Comparison of ENCODE assay signal across 12 cellular contexts in the genomic region with DNA sequence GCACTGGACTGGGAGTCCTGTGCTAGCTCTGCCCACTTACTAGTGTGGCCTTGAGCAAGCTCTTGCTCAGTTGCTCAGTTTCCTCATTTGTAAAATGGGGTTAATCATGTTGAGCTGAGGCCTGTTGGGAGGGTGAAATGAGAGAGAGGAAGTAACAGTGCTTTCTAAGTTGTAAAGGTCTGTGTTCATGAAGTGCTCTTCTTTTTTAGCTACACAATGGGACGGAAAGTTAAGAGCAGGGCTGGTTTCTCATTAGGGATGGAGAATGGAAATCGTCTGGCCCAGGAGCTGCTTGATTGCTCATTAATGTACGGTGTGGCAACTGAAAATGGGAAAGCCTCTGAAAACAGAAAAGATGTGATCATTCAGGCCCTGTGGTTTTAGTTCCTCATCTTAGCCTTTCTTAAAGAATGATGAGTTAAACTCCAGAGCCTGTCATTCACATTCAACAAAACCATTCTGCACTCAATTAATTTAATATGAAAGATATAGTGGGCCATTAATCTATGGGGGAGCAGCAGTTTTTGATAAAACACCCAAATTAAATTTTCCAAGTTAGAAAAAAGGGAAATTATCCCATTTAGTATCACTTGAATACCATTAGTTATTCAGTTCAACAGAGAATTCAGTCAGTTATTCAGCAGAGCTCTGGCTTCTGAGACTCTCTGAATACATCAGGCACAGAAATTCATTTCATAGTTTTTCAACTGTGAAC.
DNase-seq lines count a peak whose midpoint lies in the region; ATAC-seq and TF ChIP-seq lines count a peak whose summit lies in the region.
"Had no signal": no experiment of that assay in that cellular context is flagged by ENCODE, and none has a peak within 500 bp of the region (broad histone marks: within the 10 kb centered on the region; RNA-seq: fewer than 3 reads in every experiment).

No MANE protein-coding gene starts in this region.

- H3K36me3 ChIP-seq in tibial artery: no peaks in the 10 kb centered on the region
- H3K36me3 ChIP-seq: brain microvascular endothelial cell had no signal

- H3K9me3 ChIP-seq in tibial artery: no peaks in the 10 kb centered on the region

- intact Hi-C loops in tibial artery (cut with DNase I; ENCODE audit: low total_unique reads): no loop called here

- H3K27ac ChIP-seq in tibial artery: no peak overlapping the region
- H3K27ac ChIP-seq: brain microvascular endothelial cell, SK-N-MC had no signal

- H3K27me3 ChIP-seq in tibial artery: no peaks in the 10 kb centered on the region
- H3K27me3 ChIP-seq: brain microvascular endothelial cell had no signal

- in situ Hi-C loops in GM13977 (cut with MboI; ENCODE audit: low pct_unique_long_range_greater_than_20kb, low sequenced_read_pairs, unreplicated experiment): no loop called here

- DNase-seq in GM13977 (ENCODE audit: low spot score): peak; percentile 42
- DNase-seq in SIG-M5 treated with dmso at 0.1 percent for 504 hours (lab: John Stamatoyannopoulos, UW; ENCODE audit: unreplicated experiment): peak; percentile 87
- DNase-seq in NCI-H1092 (lab: John Stamatoyannopoulos, UW): no peak
- DNase-seq in omental fat pad (ENCODE audit: low spot score): no peak
- DNase-seq in stimulated activated CD4-positive, alpha-beta T cell treated with anti-CD3 and anti-CD28 coated beads, Interleukin-4, amount 100 ng/mL, for 1 hour: no peak
- DNase-seq in tibial artery: no peak
- DNase-seq: brain microvascular endothelial cell, NCI-H1694 treated with DMSO at 0.1 percent for 48 hours, small intestine had no signal

- TF ChIP-seq CTCF in GM13977 (IDR thresholded peaks at IDR 0.05; ENCODE audit: extremely low read depth, insufficient read depth, missing control alignments) (no peak), omental fat pad (IDR thresholded peaks at IDR 0.05) (no peak), tibial artery (IDR thresholded peaks at IDR 0.05) (no peak)

- H3K4me1 ChIP-seq in tibial artery: no peaks in the 10 kb centered on the region

- no peak overlapping the region for H3K4me3 ChIP-seq in tibial artery
- H3K4me3 ChIP-seq: SK-N-MC had no signal

- ATAC-seq in GM21390 (IDR thresholded peaks at IDR 0.05; ENCODE audit: unreplicated experiment) (peak; percentile 56), HG03103 (IDR thresholded peaks at IDR 0.05; ENCODE audit: low read depth, unreplicated experiment) (peak; percentile 48), omental fat pad (ENCODE audit: low FRiP score) (no peak)

Comparison
In these comparisons a context has a peak if more than half of its experiments do, and no peak if none do; other contexts are left out.
1. DNase-seq: peak in GM13977 (single experiment) and SIG-M5 treated with dmso at 0.1 percent for 504 hours (single experiment); none in NCI-H1092 (single experiment), omental fat pad (single experiment), stimulated activated CD4-positive, alpha-beta T cell treated with anti-CD3 and anti-CD28 coated beads, Interleukin-4, amount 100 ng/mL, for 1 hour (single experiment) and tibial artery (0 of 2).